Comparison of ENCODE assay signal across 10 cellular contexts in the genomic region with DNA sequence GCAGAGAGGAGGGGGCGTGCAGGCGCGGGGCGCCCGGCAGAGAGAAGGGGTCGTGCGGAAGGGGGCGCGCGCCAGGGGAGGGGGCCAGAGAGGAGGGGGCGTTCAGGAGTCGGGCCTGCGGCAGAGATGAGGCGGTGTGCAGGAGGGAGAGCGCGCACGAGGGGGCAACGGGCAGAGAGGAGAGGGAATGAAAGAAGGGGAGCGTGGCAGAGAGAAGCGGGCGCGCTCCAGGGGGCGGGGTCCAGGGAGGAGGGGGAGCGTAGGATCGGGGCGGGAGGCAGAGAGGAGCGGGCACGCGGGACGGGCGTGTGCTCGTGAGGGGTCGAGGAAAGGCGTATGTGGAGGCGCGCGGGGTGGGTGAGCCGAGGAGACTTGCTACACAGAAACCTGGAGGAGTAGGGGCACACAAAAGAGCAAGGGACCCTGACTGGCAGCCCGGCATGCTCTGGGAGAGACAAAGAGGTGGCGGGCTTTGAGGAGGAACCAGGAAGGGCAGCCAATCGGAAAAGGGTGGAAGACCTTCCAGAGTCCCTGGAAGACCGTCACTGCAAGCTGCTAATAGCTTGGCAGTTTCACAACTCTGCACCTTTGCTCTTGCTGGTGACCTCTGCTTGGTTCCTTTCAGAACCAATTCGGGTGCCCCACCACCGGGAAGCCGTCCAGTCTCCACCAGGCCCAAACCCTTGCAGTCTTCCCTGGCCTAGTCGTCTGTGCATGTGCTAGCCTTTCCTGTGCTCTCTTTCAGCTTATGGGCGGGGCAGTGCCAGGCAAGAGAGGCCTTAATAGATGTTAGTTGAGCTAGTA. TPM values are rescaled to one million over a fixed set of nuclear protein-coding genes. Genes with fewer than 3 reads are reported as not detected.
DNase-seq lines count a peak whose midpoint lies in the region; ATAC-seq and TF ChIP-seq lines count a peak whose summit lies in the region.
"Had no signal": no experiment of that assay in that cellular context is flagged by ENCODE, and none has a peak within 500 bp of the region (broad histone marks: within the 10 kb centered on the region; RNA-seq: fewer than 3 reads in every experiment).

No MANE protein-coding gene starts in this region.

- peak overlapping the region; percentile 26 to 51 (median 50) for H3K4me3 ChIP-seq in liver (ENCODE audit: low read depth in 1 of 3, low read length in 3 of 3)
- H3K4me3 ChIP-seq in tibial artery: peak overlapping the region; percentile 18 to 44

- 8% methylated on average over 47 of the region's 47 CpGs for WGBS in liver

- H3K9me3 ChIP-seq in liver (ENCODE audit: control insufficient read depth in 4 of 4, low read length in 3 of 4) (no peaks in the 10 kb centered on the region), tibial artery (no peaks in the 10 kb centered on the region)

- H3K27ac ChIP-seq in liver (ENCODE audit: low read depth in 1 of 2, low read length in 2 of 2): no peak overlapping the region
- no peak overlapping the region for H3K27ac ChIP-seq in tibial artery
- H3K27ac ChIP-seq: C4-2B had no signal

- TF ChIP-seq CTCF in liver (IDR thresholded peaks at IDR 0.05; ENCODE audit: low read depth, low read length, missing input control) (no peak), tibial artery (IDR thresholded peaks at IDR 0.05) (no peak)

- DNase-seq in activated CD4-positive, alpha-beta T cell treated with anti-CD3 and anti-CD28 coated beads for 48 hours: peak; percentile 11
- no peak for DNase-seq in activated CD4-positive, alpha-beta T cell treated with anti-CD3 and anti-CD28 coated beads for 4 hours
- peak; percentile 13 for DNase-seq in astrocyte of the hippocampus (ENCODE audit: low read depth, low spot score)
- no peak for DNase-seq in tibial artery
- no peak for DNase-seq in KG1 (lab: John Stamatoyannopoulos, UW)

- H3K27me3 ChIP-seq in liver (ENCODE audit: control insufficient read depth in 4 of 4, insufficient read depth in 4 of 4, low read length in 3 of 4): no peaks in the 10 kb centered on the region
- peaks cover 0 to 30% of the 10 kb centered on the region in 2 donors for H3K27me3 ChIP-seq in tibial artery

- intact Hi-C loops in tibial artery (cut with DNase I; ENCODE audit: low total_unique reads): no loop called here

- no peak overlapping the region for H3K9ac ChIP-seq in liver (ENCODE audit: low read depth in 1 of 2, low read length in 2 of 2)

- ATAC-seq in HG03442 (IDR thresholded peaks at IDR 0.05; ENCODE audit: unreplicated experiment) (no peak), GM21528 (IDR thresholded peaks at IDR 0.05; ENCODE audit: low FRiP score, unreplicated experiment) (no peak)

- H3K36me3 ChIP-seq in liver (ENCODE audit: control insufficient read depth in 4 of 4, insufficient read depth in 3 of 4, low read depth in 1 of 4, low read length in 3 of 4) (no peaks in the 10 kb centered on the region), tibial artery (no peaks in the 10 kb centered on the region)

- peaks cover 2 to 13% (median 9%) of the 10 kb centered on the region in 4 donors for H3K4me1 ChIP-seq in liver (ENCODE audit: control insufficient read depth in 4 of 4, insufficient read depth in 4 of 4, low read length in 3 of 4)
- H3K4me1 ChIP-seq in tibial artery: peaks cover 0 to 17% (median 12%) of the 10 kb centered on the region in 4 donors

- TF ChIP-seq RAD21 in liver (IDR thresholded peaks at IDR 0.05): peak in 1 of 2 donors; percentile 10

TF ChIP-seq in liver, 16 proteins besides CTCF, POLR2A, EP300 and RAD21:
- TF ChIP-seq, protein P1, sequence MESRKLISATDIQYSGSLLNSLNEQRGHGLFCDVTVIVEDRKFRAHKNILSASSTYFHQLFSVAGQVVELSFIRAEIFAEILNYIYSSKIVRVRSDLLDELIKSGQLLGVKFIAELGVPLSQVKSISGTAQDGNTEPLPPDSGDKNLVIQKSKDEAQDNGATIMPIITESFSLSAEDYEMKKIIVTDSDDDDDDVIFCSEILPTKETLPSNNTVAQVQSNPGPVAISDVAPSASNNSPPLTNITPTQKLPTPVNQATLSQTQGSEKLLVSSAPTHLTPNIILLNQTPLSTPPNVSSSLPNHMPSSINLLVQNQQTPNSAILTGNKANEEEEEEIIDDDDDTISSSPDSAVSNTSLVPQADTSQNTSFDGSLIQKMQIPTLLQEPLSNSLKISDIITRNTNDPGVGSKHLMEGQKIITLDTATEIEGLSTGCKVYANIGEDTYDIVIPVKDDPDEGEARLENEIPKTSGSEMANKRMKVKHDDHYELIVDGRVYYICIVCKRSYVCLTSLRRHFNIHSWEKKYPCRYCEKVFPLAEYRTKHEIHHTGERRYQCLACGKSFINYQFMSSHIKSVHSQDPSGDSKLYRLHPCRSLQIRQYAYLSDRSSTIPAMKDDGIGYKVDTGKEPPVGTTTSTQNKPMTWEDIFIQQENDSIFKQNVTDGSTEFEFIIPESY (IDR thresholded peaks at IDR 0.05): no peak
- TF ChIP-seq FOXA2 (IDR thresholded peaks at IDR 0.05) (no peak), GABPA (IDR thresholded peaks at IDR 0.05 in 1 of 2, conservative IDR thresholded peaks at IDR 0.05 in 1 of 2) (no peak), YY1 (IDR thresholded peaks at IDR 0.05) (no peak), HNF4A (conservative IDR thresholded peaks at IDR 0.05) (peak in 1 of 2 donors; percentile 37), TAF1 (conservative IDR thresholded peaks at IDR 0.05) (no peak), SP1 (IDR thresholded peaks at IDR 0.05) (no peak)
TF ChIP-seq in liver: peak in this region for 1.

RNA-seq across cellular contexts. Expression of a gene that starts 0.6 kb away (rescaled TPM):
- 1 to 10 TPM in 1 of 2 donors, under 1 TPM in 1; 0.25 to 2.0 TPM for total RNA-seq in liver
- polyA plus RNA-seq in liver: under 1 TPM; 0.14 to 0.25 TPM
- total RNA-seq: fibroblast of lung had no signal
- polyA plus RNA-seq: fibroblast of lung had no signal

RNA-seq across cellular contexts. Expression of a gene that starts 0.6 kb away (rescaled TPM):
- total RNA-seq in liver: under 1 TPM in 1 of 2 donors, not detected in 1; 0.23 TPM
- not detected for polyA plus RNA-seq in liver
- total RNA-seq: fibroblast of lung had no signal
- polyA plus RNA-seq: fibroblast of lung had no signal

RNA-seq across cellular contexts. Expression of a gene that starts 51.1 kb away (rescaled TPM):
- 10 to 100 TPM; 48.5 to 51.2 TPM for total RNA-seq in liver
- polyA plus RNA-seq in liver: 10 to 100 TPM; 56.9 to 87.4 TPM

Comparison
In these comparisons a context has a peak if more than half of its experiments do, and no peak if none do; other contexts are left out.
1. DNase-seq: peak in activated CD4-positive, alpha-beta T cell treated with anti-CD3 and anti-CD28 coated beads for 48 hours (single experiment) and astrocyte of the hippocampus (single experiment); none in activated CD4-positive, alpha-beta T cell treated with anti-CD3 and anti-CD28 coated beads for 4 hours (0 of 2), tibial artery (0 of 2) and KG1 (single experiment).